24 cellular contexts compared by ENCODE assay signal in the genomic region with DNA sequence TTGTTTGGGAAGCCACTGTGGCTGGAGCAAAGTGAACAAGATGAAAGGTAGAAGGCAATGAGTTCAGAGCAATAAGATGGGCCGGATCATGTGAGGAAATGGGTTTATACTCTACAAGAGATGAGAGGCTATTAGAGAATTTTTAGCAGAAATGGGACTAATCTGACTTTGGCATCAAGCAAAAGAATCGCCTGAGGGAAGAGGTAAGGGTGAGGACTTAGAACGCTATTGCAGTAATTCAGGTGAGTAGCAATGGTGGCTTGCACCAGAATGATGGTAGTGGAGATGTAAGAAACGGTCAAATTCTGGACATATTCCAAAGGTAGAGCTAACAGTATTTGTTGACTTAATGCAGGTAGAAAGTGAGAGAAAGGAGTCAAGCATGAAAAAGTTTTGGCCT.
"Had no signal": no experiment of that assay in that cellular context is flagged by ENCODE, and none has a peak within 500 bp of the region (broad histone marks: within the 10 kb centered on the region; RNA-seq: fewer than 3 reads in every experiment).

No MANE protein-coding gene starts in this region.

- H3K27me3 ChIP-seq: stomach, suprapubic skin, testis, thyroid gland, tibial artery, tibial nerve, transverse colon, upper lobe of left lung, upper lobe of right lung, uterus, vagina had no signal

- H3K4me1 ChIP-seq: suprapubic skin, testis, thyroid gland, tibial artery, upper lobe of right lung, vagina had no signal

- H3K9me3 ChIP-seq: stomach, suprapubic skin, testis, thoracic aorta, thyroid gland, tibial artery, tibial nerve, transverse colon, upper lobe of left lung, upper lobe of right lung, uterus, vagina had no signal

- DNase-seq: stimulated activated CD4-positive, alpha-beta T cell treated with anti-CD3 and anti-CD28 coated beads, Interleukin-2, amount 100 ng/mL, for 24 hours; stimulated activated CD4-positive, alpha-beta T cell treated with anti-CD3 and anti-CD28 coated beads, Interleukin-2, amount 100 ng/mL, for 48 hours; stimulated activated CD4-positive, alpha-beta T cell treated with anti-CD3 and anti-CD28 coated beads, Interleukin-4, amount 100 ng/mL, for 1 hour; stimulated activated CD4-positive, alpha-beta T cell treated with anti-CD3 and anti-CD28 coated beads, Interleukin-4, amount 100 ng/mL, for 24 hours; stimulated activated CD4-positive, alpha-beta T cell treated with anti-CD3 and anti-CD28 coated beads, Interleukin-4, amount 100 ng/mL, for 4 hours; stimulated activated CD8-positive, alpha-beta memory T cell treated with anti-CD3 and anti-CD28 coated beads, Interleukin-4, amount 100 ng/mL, for 48 hours; stimulated activated naive B cell treated with anti-CD40 and anti-IgM and Interleukin-4, amounts not matched to agents 10 μg/mL and 1 μg/mL and 100 μg/mL, for 72 hours; stimulated activated naive CD4-positive, alpha-beta T cell; stimulated activated naive CD4-positive, alpha-beta T cell treated with Interleukin-2 at 50 U/mL for 16 hours; stimulated activated naive CD8-positive, alpha-beta T cell treated with anti-CD3 and anti-CD28 coated beads, Interleukin-15, amount 100 ng/mL, for 72 hours; stimulated activated naive CD8-positive, alpha-beta T cell treated with anti-CD3 and anti-CD28 coated beads, Interleukin-15, Interleukin-2, amounts not matched to agents 100 U/mL and 50 U/mL, for 24 hours; stomach; substantia nigra; testis; thyroid gland; tibial artery; transverse colon; upper lobe of left lung; upper lobe of right lung; uterus had no signal

- H3K4me3 ChIP-seq: stomach, suprapubic skin, testis, thoracic aorta, thyroid gland, tibial artery, tibial nerve, transverse colon, upper lobe of left lung, upper lobe of right lung, uterus, vagina had no signal

- H3K27ac ChIP-seq: stomach, suprapubic skin, testis, thoracic aorta, thyroid gland, tibial artery, tibial nerve, transverse colon, upper lobe of left lung, upper lobe of right lung, uterus, vagina had no signal

- H3K36me3 ChIP-seq: stomach, suprapubic skin, thoracic aorta, thyroid gland, tibial artery, tibial nerve, transverse colon, upper lobe of left lung, upper lobe of right lung, uterus, vagina had no signal
